1 cellular context compared by ENCODE assay signal in the genomic region with DNA sequence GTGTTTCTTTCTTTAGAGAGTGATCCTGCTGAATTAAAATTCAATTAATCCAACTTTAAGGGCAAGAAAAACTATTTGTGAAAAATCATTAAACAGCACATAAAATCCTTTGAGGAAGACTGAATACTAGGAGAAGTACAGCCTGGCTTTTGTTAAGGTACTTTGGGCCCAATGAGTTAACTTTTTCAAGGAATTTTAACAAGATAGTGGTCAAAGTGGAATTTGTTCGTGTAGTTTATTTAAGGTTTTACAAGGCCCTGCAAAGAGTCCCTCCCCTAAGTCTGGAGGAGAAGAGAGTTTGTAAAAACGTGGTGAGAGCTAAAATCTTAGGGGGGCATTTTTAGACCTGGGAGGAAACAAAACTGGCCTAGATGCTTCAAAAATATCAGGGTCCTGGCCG.
TF ChIP-seq lines count a peak whose summit lies in the region.

No MANE protein-coding gene starts in this region.

TF ChIP-seq in K562, 482 proteins besides CTCF, POLR2A, EP300 and RAD21 (continued from another document):
- TF ChIP-seq REST (CRISPR knock-in tag; IDR thresholded peaks at IDR 0.05; ENCODE audit: low read depth) (no peak), ZNF699 (CRISPR knock-in tag; IDR thresholded peaks at IDR 0.05; ENCODE audit: insufficient replicate concordance) (no peak), KLF16 (IDR thresholded peaks at IDR 0.05) (no peak), SP2 (IDR thresholded peaks at IDR 0.05; ENCODE audit: extremely low read depth, low read depth, low read length, poor library complexity, severe bottlenecking) (no peak), PPARD (CRISPR knock-in tag; IDR thresholded peaks at IDR 0.05) (no peak), RBM34 (IDR thresholded peaks at IDR 0.05; ENCODE audit: borderline replicate concordance, insufficient read depth, low read length) (no peak), ZNF174 (CRISPR knock-in tag; IDR thresholded peaks at IDR 0.05) (no peak), ZNF436 (CRISPR knock-in tag; IDR thresholded peaks at IDR 0.05) (no peak)
- TF ChIP-seq, protein P1, sequence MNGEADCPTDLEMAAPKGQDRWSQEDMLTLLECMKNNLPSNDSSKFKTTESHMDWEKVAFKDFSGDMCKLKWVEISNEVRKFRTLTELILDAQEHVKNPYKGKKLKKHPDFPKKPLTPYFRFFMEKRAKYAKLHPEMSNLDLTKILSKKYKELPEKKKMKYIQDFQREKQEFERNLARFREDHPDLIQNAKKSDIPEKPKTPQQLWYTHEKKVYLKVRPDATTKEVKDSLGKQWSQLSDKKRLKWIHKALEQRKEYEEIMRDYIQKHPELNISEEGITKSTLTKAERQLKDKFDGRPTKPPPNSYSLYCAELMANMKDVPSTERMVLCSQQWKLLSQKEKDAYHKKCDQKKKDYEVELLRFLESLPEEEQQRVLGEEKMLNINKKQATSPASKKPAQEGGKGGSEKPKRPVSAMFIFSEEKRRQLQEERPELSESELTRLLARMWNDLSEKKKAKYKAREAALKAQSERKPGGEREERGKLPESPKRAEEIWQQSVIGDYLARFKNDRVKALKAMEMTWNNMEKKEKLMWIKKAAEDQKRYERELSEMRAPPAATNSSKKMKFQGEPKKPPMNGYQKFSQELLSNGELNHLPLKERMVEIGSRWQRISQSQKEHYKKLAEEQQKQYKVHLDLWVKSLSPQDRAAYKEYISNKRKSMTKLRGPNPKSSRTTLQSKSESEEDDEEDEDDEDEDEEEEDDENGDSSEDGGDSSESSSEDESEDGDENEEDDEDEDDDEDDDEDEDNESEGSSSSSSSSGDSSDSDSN (IDR thresholded peaks at IDR 0.05; ENCODE audit: borderline replicate concordance in 1 of 2, low read depth in 2 of 2, low read length in 2 of 2), result no peak
- TF ChIP-seq, protein P2, sequence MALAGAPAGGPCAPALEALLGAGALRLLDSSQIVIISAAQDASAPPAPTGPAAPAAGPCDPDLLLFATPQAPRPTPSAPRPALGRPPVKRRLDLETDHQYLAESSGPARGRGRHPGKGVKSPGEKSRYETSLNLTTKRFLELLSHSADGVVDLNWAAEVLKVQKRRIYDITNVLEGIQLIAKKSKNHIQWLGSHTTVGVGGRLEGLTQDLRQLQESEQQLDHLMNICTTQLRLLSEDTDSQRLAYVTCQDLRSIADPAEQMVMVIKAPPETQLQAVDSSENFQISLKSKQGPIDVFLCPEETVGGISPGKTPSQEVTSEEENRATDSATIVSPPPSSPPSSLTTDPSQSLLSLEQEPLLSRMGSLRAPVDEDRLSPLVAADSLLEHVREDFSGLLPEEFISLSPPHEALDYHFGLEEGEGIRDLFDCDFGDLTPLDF (CRISPR knock-in tag; IDR thresholded peaks at IDR 0.05), result no peak
- TF ChIP-seq, protein P3, sequence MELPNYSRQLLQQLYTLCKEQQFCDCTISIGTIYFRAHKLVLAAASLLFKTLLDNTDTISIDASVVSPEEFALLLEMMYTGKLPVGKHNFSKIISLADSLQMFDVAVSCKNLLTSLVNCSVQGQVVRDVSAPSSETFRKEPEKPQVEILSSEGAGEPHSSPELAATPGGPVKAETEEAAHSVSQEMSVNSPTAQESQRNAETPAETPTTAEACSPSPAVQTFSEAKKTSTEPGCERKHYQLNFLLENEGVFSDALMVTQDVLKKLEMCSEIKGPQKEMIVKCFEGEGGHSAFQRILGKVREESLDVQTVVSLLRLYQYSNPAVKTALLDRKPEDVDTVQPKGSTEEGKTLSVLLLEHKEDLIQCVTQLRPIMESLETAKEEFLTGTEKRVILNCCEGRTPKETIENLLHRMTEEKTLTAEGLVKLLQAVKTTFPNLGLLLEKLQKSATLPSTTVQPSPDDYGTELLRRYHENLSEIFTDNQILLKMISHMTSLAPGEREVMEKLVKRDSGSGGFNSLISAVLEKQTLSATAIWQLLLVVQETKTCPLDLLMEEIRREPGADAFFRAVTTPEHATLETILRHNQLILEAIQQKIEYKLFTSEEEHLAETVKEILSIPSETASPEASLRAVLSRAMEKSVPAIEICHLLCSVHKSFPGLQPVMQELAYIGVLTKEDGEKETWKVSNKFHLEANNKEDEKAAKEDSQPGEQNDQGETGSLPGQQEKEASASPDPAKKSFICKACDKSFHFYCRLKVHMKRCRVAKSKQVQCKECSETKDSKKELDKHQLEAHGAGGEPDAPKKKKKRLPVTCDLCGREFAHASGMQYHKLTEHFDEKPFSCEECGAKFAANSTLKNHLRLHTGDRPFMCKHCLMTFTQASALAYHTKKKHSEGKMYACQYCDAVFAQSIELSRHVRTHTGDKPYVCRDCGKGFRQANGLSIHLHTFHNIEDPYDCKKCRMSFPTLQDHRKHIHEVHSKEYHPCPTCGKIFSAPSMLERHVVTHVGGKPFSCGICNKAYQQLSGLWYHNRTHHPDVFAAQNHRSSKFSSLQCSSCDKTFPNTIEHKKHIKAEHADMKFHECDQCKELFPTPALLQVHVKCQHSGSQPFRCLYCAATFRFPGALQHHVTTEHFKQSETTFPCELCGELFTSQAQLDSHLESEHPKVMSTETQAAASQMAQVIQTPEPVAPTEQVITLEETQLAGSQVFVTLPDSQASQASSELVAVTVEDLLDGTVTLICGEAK (IDR thresholded peaks at IDR 0.05), result no peak
- TF ChIP-seq, protein P3 (CRISPR knock-in tag; IDR thresholded peaks at IDR 0.05), result no peak
- TF ChIP-seq, protein P4, sequence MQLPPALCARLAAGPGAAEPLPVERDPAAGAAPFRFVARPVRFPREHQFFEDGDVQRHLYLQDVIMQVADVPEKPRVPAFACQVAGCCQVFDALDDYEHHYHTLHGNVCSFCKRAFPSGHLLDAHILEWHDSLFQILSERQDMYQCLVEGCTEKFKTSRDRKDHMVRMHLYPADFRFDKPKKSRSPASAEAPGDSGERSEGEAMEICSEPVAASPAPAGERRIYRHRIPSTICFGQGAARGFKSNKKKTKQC (CRISPR knock-in tag; IDR thresholded peaks at IDR 0.05), result no peak
